In genomic region chr7:1254281-1255082, GRCh38 we compare ENCODE assay signal across 1 cellular context.
TF ChIP-seq lines count a peak whose summit lies in the region.

No MANE protein-coding gene starts in this region.

TF ChIP-seq in H1, 55 proteins besides CTCF, POLR2A, EP300 and RAD21:
- TF ChIP-seq TBP (IDR thresholded peaks at IDR 0.05; ENCODE audit: low read depth, low read length), result no peak
- TF ChIP-seq RBBP5 (IDR thresholded peaks at IDR 0.05; ENCODE audit: borderline replicate concordance, low read depth, low read length), result no peak
- TF ChIP-seq RNF2 (IDR thresholded peaks at IDR 0.05; ENCODE audit: borderline replicate concordance, low read depth, low read length, missing control alignments, poor library complexity, severe bottlenecking), result no peak
- no peak for TF ChIP-seq BRCA1 (IDR thresholded peaks at IDR 0.05; ENCODE audit: low read depth, low read length)
- TF ChIP-seq ATF3 (IDR thresholded peaks at IDR 0.05; ENCODE audit: insufficient read depth, low read depth, low read length), result no peak
- no peak for TF ChIP-seq ZNF274 (IDR thresholded peaks at IDR 0.05; ENCODE audit: borderline replicate concordance, extremely low read depth, low read length)
- no peak for TF ChIP-seq SP4 (IDR thresholded peaks at IDR 0.05; ENCODE audit: low read length)
- TF ChIP-seq SIRT6 (IDR thresholded peaks at IDR 0.05; ENCODE audit: low read length), result no peak
- no peak for TF ChIP-seq RXRA (IDR thresholded peaks at IDR 0.05; ENCODE audit: insufficient read depth, low read depth, low read length)
- TF ChIP-seq CHD2 (IDR thresholded peaks at IDR 0.05; ENCODE audit: low read length), result no peak
- no peak for TF ChIP-seq POLR2AphosphoS5 (IDR thresholded peaks at IDR 0.05; ENCODE audit: low read depth, low read length)
- no peak for TF ChIP-seq ATF2 (IDR thresholded peaks at IDR 0.05; ENCODE audit: low read length)
- TF ChIP-seq NANOG (IDR thresholded peaks at IDR 0.05; ENCODE audit: insufficient read depth, low read depth, low read length, poor library complexity, severe bottlenecking), result no peak
- no peak for TF ChIP-seq JUND (IDR thresholded peaks at IDR 0.05; ENCODE audit: low read length)
- TF ChIP-seq SUZ12 (IDR thresholded peaks at IDR 0.05; ENCODE audit: low read length), result no peak
